Comparison of ENCODE assay signal across 26 cellular contexts in the genomic region with DNA sequence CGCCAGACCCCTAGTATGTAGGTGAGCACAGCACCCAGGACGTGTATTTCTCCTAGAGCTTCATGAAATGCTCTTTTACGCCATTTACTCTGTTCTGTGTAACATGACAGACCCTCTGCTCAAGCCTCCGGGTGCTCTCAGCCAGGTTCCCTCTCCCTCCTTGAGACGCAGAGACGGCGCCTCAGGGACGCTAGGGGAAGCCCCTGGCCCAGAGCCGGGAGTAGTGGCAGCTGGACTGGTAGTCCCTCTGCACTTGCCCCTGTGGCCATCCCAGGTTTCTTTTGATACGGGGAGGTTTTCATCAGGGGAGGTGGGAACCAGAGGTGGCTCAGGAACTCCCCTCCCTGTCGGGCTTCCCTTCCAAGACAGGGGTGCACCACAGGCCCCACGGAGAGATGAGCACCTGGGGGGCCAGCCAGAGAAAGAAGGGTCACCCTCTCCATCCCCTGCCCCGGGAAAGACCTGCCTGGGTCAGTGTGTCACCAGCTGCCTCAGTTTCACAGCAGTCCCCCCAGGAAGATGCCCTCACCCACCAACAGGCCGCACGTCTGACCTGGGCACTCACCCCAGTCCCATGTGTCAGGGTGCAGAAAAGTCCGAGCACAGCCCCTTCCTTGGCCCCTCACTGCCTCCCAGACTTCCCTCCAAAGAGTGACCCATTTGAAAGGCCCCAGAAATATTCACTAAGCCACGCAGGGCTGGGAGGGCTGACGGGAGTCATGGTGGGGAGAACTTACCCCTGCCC.
"Had no signal": no experiment of that assay in that cellular context is flagged by ENCODE, and none has a peak within 500 bp of the region (broad histone marks: within the 10 kb centered on the region; RNA-seq: fewer than 3 reads in every experiment).

No MANE protein-coding gene starts in this region.

- H3K9me3 Mint-ChIP-seq: activated CD4-positive, alpha-beta T cell treated with anti-CD3 and anti-CD28 coated beads, Interleukin-2, amount 10 ng/mL, durations not matched to agents 24 days and 14 days; activated naive CD4-positive, alpha-beta T cell treated with anti-CD3 and anti-CD28 coated beads for 36 hours; activated naive CD4-positive, alpha-beta T cell treated with anti-CD3 and anti-CD28 coated beads, Interleukin-2, amount 50 U/mL, for 72 hours; activated T-cell treated with anti-CD3 and anti-CD28 coated beads, Interleukin-2, amount 50 U/mL, for 24 hours; activated T-helper 1 cell treated with anti-CD3 and anti-CD28 coated beads, Interleukin-12 subunit alpha, Interleukin-12 subunit beta, Interleukin-2, Interleukin-4 antibody, amounts not matched to agents 30 ng/mL and 10 ng/mL and 1 ng/mL, durations not matched to agents 14 hours and 24 hours and 36 hours; T-helper 1 cell treated with Interleukin-12 subunit alpha and Interleukin-12 subunit beta and Interleukin-4 antibody, amounts not matched to agents 30 μg/mL and 1 μg/mL, for 36 hours; T-helper 2 cell treated with Interferon-gamma antibody and Interleukin-4, amounts not matched to agents 5 μg/mL and 100 μg/mL, for 36 hours had no signal

- H3K4me3 ChIP-seq: adrenal gland, body of pancreas, breast epithelium, SJCRH30, SK-N-MC had no signal

- H3K9me3 ChIP-seq: adrenal gland, body of pancreas, breast epithelium, SJCRH30 had no signal

- H3K4me1 Mint-ChIP-seq: activated CD4-positive, alpha-beta T cell treated with anti-CD3 and anti-CD28 coated beads, Interleukin-2, amount 10 ng/mL, durations not matched to agents 24 days and 14 days had no signal

- H3K36me3 Mint-ChIP-seq: activated naive CD4-positive, alpha-beta T cell treated with anti-CD3 and anti-CD28 coated beads, Interleukin-2, amount 50 U/mL, for 72 hours had no signal

- ATAC-seq: activated CD8-positive, alpha-beta T cell treated with anti-CD3 and anti-CD28 coated beads, Interleukin-2, amount 10 ng/mL, durations not matched to agents 7 days and 5 days; activated naive CD4-positive, alpha-beta T cell treated with anti-CD3 and anti-CD28 coated beads, Interleukin-2, amount 50 U/mL, for 72 hours; body of pancreas; Panc1 had no signal

- H3K27me3 ChIP-seq: adrenal gland, body of pancreas, breast epithelium had no signal

- H3K27ac Mint-ChIP-seq: activated CD4-positive, alpha-beta T cell treated with anti-CD3 and anti-CD28 coated beads, Interleukin-2, amount 10 ng/mL, durations not matched to agents 24 days and 14 days; activated CD8-positive, alpha-beta T cell treated with anti-CD3 and anti-CD28 coated beads, Interleukin-2, amount 10 ng/mL, durations not matched to agents 7 days and 5 days; activated naive CD4-positive, alpha-beta T cell treated with anti-CD3 and anti-CD28 coated beads for 36 hours; activated naive CD4-positive, alpha-beta T cell treated with anti-CD3 and anti-CD28 coated beads, Interleukin-2, amount 50 U/mL, for 72 hours; activated T-cell treated with anti-CD3 and anti-CD28 coated beads, Interleukin-2, amount 50 U/mL, for 24 hours; activated T-helper 1 cell treated with anti-CD3 and anti-CD28 coated beads, Interleukin-12 subunit alpha, Interleukin-12 subunit beta, Interleukin-2, Interleukin-4 antibody, amounts not matched to agents 30 ng/mL and 10 ng/mL and 1 ng/mL, durations not matched to agents 14 hours and 24 hours and 36 hours; T-helper 1 cell treated with Interleukin-12 subunit alpha and Interleukin-12 subunit beta and Interleukin-4 antibody, amounts not matched to agents 30 μg/mL and 1 μg/mL, for 36 hours; T-helper 2 cell treated with Interferon-gamma antibody and Interleukin-4, amounts not matched to agents 5 μg/mL and 100 μg/mL, for 36 hours had no signal

- H3K27ac ChIP-seq: adrenal gland, body of pancreas, breast epithelium, SJCRH30, SK-N-MC had no signal

- H3K4me1 ChIP-seq: adrenal gland, body of pancreas, breast epithelium, SJCRH30 had no signal

- H3K4me3 Mint-ChIP-seq: activated CD4-positive, alpha-beta T cell treated with anti-CD3 and anti-CD28 coated beads, Interleukin-2, amount 10 ng/mL, durations not matched to agents 24 days and 14 days; activated CD8-positive, alpha-beta T cell treated with anti-CD3 and anti-CD28 coated beads, Interleukin-2, amount 10 ng/mL, durations not matched to agents 7 days and 5 days; activated naive CD4-positive, alpha-beta T cell treated with anti-CD3 and anti-CD28 coated beads for 36 hours; activated T-cell treated with anti-CD3 and anti-CD28 coated beads, Interleukin-2, amount 50 U/mL, for 24 hours; activated T-helper 1 cell treated with anti-CD3 and anti-CD28 coated beads, Interleukin-12 subunit alpha, Interleukin-12 subunit beta, Interleukin-2, Interleukin-4 antibody, amounts not matched to agents 30 ng/mL and 10 ng/mL and 1 ng/mL, durations not matched to agents 14 hours and 24 hours and 36 hours; T-helper 1 cell treated with Interleukin-12 subunit alpha and Interleukin-12 subunit beta and Interleukin-4 antibody, amounts not matched to agents 30 μg/mL and 1 μg/mL, for 36 hours; T-helper 2 cell treated with Interferon-gamma antibody and Interleukin-4, amounts not matched to agents 5 μg/mL and 100 μg/mL, for 36 hours had no signal

- DNase-seq: activated CD4-positive, alpha-beta T cell treated with anti-CD3 and anti-CD28 coated beads, Interleukin-2, amount 10 ng/mL, durations not matched to agents 24 days and 14 days; activated CD4-positive, alpha-beta T cell treated with anti-CD3 and anti-CD28 coated beads, Interleukin-2, amount 50 U/mL, for 4 hours; activated CD8-positive, alpha-beta T cell treated with anti-CD3 and anti-CD28 coated beads, Interleukin-2, amount 10 ng/mL, durations not matched to agents 7 days and 5 days; activated gamma-delta T cell treated with Interleukin-2 at 50 U/mL for 16 hours; activated naive CD4-positive, alpha-beta T cell treated with anti-CD3 and anti-CD28 coated beads for 36 hours; activated T-cell treated with anti-CD3 and anti-CD28 coated beads, Interleukin-2, amount 50 U/mL, for 24 hours; adrenal gland; body of pancreas; Karpas-422; KBM-7; NCI-H1105; NCI-H1417 treated with DMSO at 0.1 percent for 48 hours; NCI-H187 treated with DMSO at 0.1 percent for 48 hours; NCI-H2081 treated with DMSO at 0.1 percent for 48 hours; NCI-H226; NCI-H446 treated with DMSO at 0.1 percent for 48 hours; NCI-H524; SHP77; SJCRH30 had no signal

- H3K36me3 ChIP-seq: adrenal gland, breast epithelium, SJCRH30 had no signal
